ENCODE assay signal across 1 cellular context in genomic region chr3:50302095-50303037, GRCh38.
TF ChIP-seq lines count a peak whose summit lies in the region.

No MANE protein-coding gene starts in this region.

TF ChIP-seq in H1, 55 proteins besides CTCF, POLR2A, EP300 and RAD21:
- no peak for TF ChIP-seq RFX5 (IDR thresholded peaks at IDR 0.05; ENCODE audit: borderline replicate concordance, low read depth, low read length)
- no peak for TF ChIP-seq EGR1 (IDR thresholded peaks at IDR 0.05; ENCODE audit: borderline replicate concordance, low read depth, low read length)
